ENCODE assay signal across 11 cellular contexts in the genomic region with DNA sequence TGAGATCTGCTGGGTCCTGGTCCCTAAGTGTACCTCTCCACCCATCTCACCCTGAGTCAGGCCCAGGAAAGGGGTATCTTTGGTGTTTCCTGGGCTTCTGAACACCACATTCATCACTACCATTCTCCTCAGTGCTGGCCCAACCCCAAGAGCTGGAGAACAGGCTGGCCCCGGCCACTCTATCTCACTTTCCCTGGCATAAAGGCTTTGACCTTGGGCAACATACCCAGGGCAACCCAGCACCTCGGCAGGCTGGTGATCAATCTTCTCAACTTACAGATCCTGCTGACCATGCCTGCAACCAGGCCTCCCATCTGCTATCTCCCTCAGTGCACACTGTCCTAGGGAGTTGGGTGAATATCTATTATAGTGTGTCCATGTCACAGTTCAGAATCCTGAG. TPM values are rescaled to one million over a fixed set of nuclear protein-coding genes. Genes with fewer than 3 reads are reported as not detected.
DNase-seq lines count a peak whose midpoint lies in the region; ATAC-seq and TF ChIP-seq lines count a peak whose summit lies in the region.
"Had no signal": no experiment of that assay in that cellular context is flagged by ENCODE, and none has a peak within 500 bp of the region (broad histone marks: within the 10 kb centered on the region; RNA-seq: fewer than 3 reads in every experiment).

No MANE protein-coding gene starts in this region.

- H3K4me3 Mint-ChIP-seq in T-helper 1 cell treated with Interleukin-12 subunit alpha and Interleukin-12 subunit beta and Interleukin-4 antibody, amounts not matched to agents 30 μg/mL and 1 μg/mL, for 36 hours = peak overlapping the region; percentile 96
- H3K4me3 Mint-ChIP-seq: WTC11 had no signal

- H3K9me3 ChIP-seq in mesenchymal stem cell (ENCODE audit: control insufficient read depth, low read length) (no peaks in the 10 kb centered on the region), thoracic aorta (no peaks in the 10 kb centered on the region)

- no peak overlapping the region for H2BK12ac ChIP-seq in mesenchymal stem cell (ENCODE audit: low read length in 2 of 2)

- H3K9ac ChIP-seq in mesenchymal stem cell (ENCODE audit: low read length) = peak overlapping the region; percentile 87

- H3K23ac ChIP-seq in mesenchymal stem cell (ENCODE audit: low read length in 2 of 2) = no peak overlapping the region

- H3K27ac Mint-ChIP-seq in T-helper 1 cell treated with Interleukin-12 subunit alpha and Interleukin-12 subunit beta and Interleukin-4 antibody, amounts not matched to agents 30 μg/mL and 1 μg/mL, for 36 hours = peak overlapping the region; percentile 93
- H3K27ac Mint-ChIP-seq: WTC11 had no signal

- H3K14ac ChIP-seq in mesenchymal stem cell (ENCODE audit: low read length in 2 of 2) = no peak overlapping the region

- H3K27me3 ChIP-seq in mesenchymal stem cell (ENCODE audit: control insufficient read depth in 1 of 2, insufficient read depth in 1 of 2, low read length in 2 of 2) (peaks cover 0 to 34% of the 10 kb centered on the region in 2 experiments), thoracic aorta (replicated peaks; ENCODE audit: insufficient read depth) (no peaks in the 10 kb centered on the region)

- H2BK15ac ChIP-seq in mesenchymal stem cell (ENCODE audit: low read depth, poor library complexity, severe bottlenecking) = no peak overlapping the region

- H4K91ac ChIP-seq in mesenchymal stem cell (ENCODE audit: low read length) = no peak overlapping the region

- H3K9me3 Mint-ChIP-seq in T-helper 1 cell treated with Interleukin-12 subunit alpha and Interleukin-12 subunit beta and Interleukin-4 antibody, amounts not matched to agents 30 μg/mL and 1 μg/mL, for 36 hours = no peaks in the 10 kb centered on the region
- H3K9me3 Mint-ChIP-seq: WTC11 had no signal

- ATAC-seq in thoracic aorta (ENCODE audit: insufficient number of reproducible peaks, low FRiP score, low read depth) = no peak
- no peak for ATAC-seq in GM21825 (IDR thresholded peaks at IDR 0.05; ENCODE audit: unreplicated experiment)
- ATAC-seq: WTC11 had no signal

- H3K36me3 ChIP-seq in mesenchymal stem cell (ENCODE audit: control insufficient read depth in 1 of 2, insufficient read depth in 2 of 2, low read depth in 1 of 2, low read length in 2 of 2) (no peaks in the 10 kb centered on the region), thoracic aorta (no peaks in the 10 kb centered on the region)

- H3K36me3 Mint-ChIP-seq in T-helper 1 cell treated with Interleukin-12 subunit alpha and Interleukin-12 subunit beta and Interleukin-4 antibody, amounts not matched to agents 30 μg/mL and 1 μg/mL, for 36 hours (ENCODE audit: low read depth) = peaks cover 28% of the 10 kb centered on the region
- H3K36me3 Mint-ChIP-seq: WTC11 had no signal

- no peak overlapping the region for H3K18ac ChIP-seq in mesenchymal stem cell (ENCODE audit: low read depth in 1 of 2, low read length in 2 of 2)

- H3K4me1 Mint-ChIP-seq in T-helper 1 cell treated with Interleukin-12 subunit alpha and Interleukin-12 subunit beta and Interleukin-4 antibody, amounts not matched to agents 30 μg/mL and 1 μg/mL, for 36 hours (ENCODE audit: low read depth) = peaks cover 63% of the 10 kb centered on the region

- H2BK120ac ChIP-seq in mesenchymal stem cell (ENCODE audit: low read depth, low read length) = no peak overlapping the region

- DNase-seq in T-helper 1 cell = no peak
- DNase-seq in mesenchymal stem cell = no peak
- DNase-seq in thoracic aorta (ENCODE audit: low spot score) = no peak
- no peak for DNase-seq in SW 1271 (lab: John Stamatoyannopoulos, UW)
- no peak for DNase-seq in activated CD4-positive, CD25-positive, alpha-beta regulatory T cell treated with anti-CD3 and anti-CD28 coated beads, Interleukin-2, amount 50 U/mL, for 72 hours
- DNase-seq: NK-92 treated with Interleukin-12 subunit alpha and Interleukin-12 subunit beta, amount 100 ng/mL, for 24 hours had no signal

- peak overlapping the region; percentile 75 for H3K27ac ChIP-seq in angular gyrus (ENCODE audit: low read depth, low read length)
- no peak overlapping the region for H3K27ac ChIP-seq in mesenchymal stem cell (ENCODE audit: low read length, poor library complexity, severe bottlenecking)
- peak overlapping the region; percentile 93 to 98 for H3K27ac ChIP-seq in thoracic aorta
- H3K27ac ChIP-seq: 22Rv1 had no signal

- H3K4me3 ChIP-seq in mesenchymal stem cell (ENCODE audit: insufficient read depth in 1 of 2, low read depth in 1 of 2, low read length in 2 of 2) (peak overlapping the region in 1 of 2 experiments; percentile 87), thoracic aorta (peak overlapping the region; percentile 80)

- 100% methylated on average over 1 of the region's 2 CpGs for WGBS in mesenchymal stem cell

- no peak overlapping the region for H2AFZ ChIP-seq in mesenchymal stem cell (ENCODE audit: low read depth, low read length)

- H3K4me1 ChIP-seq in mesenchymal stem cell (ENCODE audit: control insufficient read depth, insufficient read depth, low read depth, low read length) (peaks cover 33% of the 10 kb centered on the region), thoracic aorta (ENCODE audit: control insufficient read depth in 1 of 2, low read depth in 2 of 2) (peaks cover 55 to 73% of the 10 kb centered on the region in 2 donors)

- TF ChIP-seq CTCF in thoracic aorta (IDR thresholded peaks at IDR 0.05) = no peak

- no peak overlapping the region for H2AK5ac ChIP-seq in mesenchymal stem cell (ENCODE audit: low read length, severe bottlenecking)

- no peak overlapping the region for H3K4me2 ChIP-seq in mesenchymal stem cell (ENCODE audit: low read length, poor library complexity, severe bottlenecking)

- H4K8ac ChIP-seq in mesenchymal stem cell (ENCODE audit: low read length) = no peak overlapping the region

- no peaks in the 10 kb centered on the region for H3K27me3 Mint-ChIP-seq in T-helper 1 cell treated with Interleukin-12 subunit alpha and Interleukin-12 subunit beta and Interleukin-4 antibody, amounts not matched to agents 30 μg/mL and 1 μg/mL, for 36 hours (ENCODE audit: low read depth)

- H3K79me1 ChIP-seq in mesenchymal stem cell (replicated peaks; ENCODE audit: low read length, poor library complexity, severe bottlenecking) = no peaks in the 10 kb centered on the region

- no peak overlapping the region for H2BK5ac ChIP-seq in mesenchymal stem cell (ENCODE audit: low read depth, low read length, poor library complexity, severe bottlenecking)

- no peak overlapping the region for H3K4ac ChIP-seq in mesenchymal stem cell (ENCODE audit: low read depth in 1 of 2, low read length in 2 of 2)

RNA-seq across cellular contexts. Expression of gene VSIR, which starts 2.1 kb away (rescaled TPM):
- polyA plus RNA-seq in mesenchymal stem cell (2013, experiment 1 of 2) = 3.3 TPM
- polyA plus RNA-seq in mesenchymal stem cell (2013, experiment 2 of 2) = 3.8 TPM
- total RNA-seq in thoracic aorta = 100 to 1,000 TPM in 1 of 2 donors, 10 to 100 TPM in 1; 60.7 to 119 TPM

RNA-seq across cellular contexts. Expression of gene C10orf105, which starts 51.6 kb away (rescaled TPM):
- not detected for polyA plus RNA-seq in mesenchymal stem cell (2013, experiment 1 of 2)
- not detected for polyA plus RNA-seq in mesenchymal stem cell (2013, experiment 2 of 2)
- under 1 TPM in 1 of 2 donors, not detected in 1; 0.14 TPM for total RNA-seq in thoracic aorta
